ENCODE assay signal across 12 cellular contexts in the genomic region with DNA sequence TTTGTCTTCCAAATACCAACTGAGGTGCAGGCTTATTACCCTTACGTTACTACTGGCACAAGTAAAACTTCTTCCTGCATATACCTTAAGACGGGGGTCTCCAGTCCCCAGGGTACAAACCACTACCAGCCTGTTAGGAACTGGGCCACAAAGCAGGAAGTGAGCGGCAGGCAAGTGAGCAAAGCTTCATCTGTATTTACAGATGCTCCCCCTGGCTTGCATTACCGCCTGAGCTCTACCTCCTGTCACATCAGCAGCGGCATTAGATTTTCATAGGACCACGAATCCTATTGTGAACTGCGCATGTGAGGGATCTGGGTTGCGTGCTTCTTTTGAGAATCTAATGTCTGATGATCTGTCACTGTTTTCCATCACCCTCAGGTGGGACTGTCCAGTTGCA.
DNase-seq lines count a peak whose midpoint lies in the region; ATAC-seq, FAIRE-seq and TF ChIP-seq lines count a peak whose summit lies in the region.
"Had no signal": no experiment of that assay in that cellular context is flagged by ENCODE, and none has a peak within 500 bp of the region (broad histone marks: within the 10 kb centered on the region; RNA-seq: fewer than 3 reads in every experiment).

No MANE protein-coding gene starts in this region.

- TF ChIP-seq EP300 in stomach (IDR thresholded peaks at IDR 0.05): no peak

- CTCF ChIA-PET in activated CD8-positive, alpha-beta memory T cell treated with anti-CD3 and anti-CD28 coated beads, Interleukin-2, amount 10 ng/mL, durations not matched to agents 7 days and 5 days (lab: Charles Lee): interaction anchor here (0.8 to 2.5 kb wide), 8 partner anchors 12 to 418 kb away, joined by 3 to 7 read pairs (median 4); no protein-coding TSS in a partner anchor

- TF ChIP-seq POLR2A in stomach (IDR thresholded peaks at IDR 0.05) (no peak), H54 (IDR thresholded peaks at IDR 0.05; ENCODE audit: low read depth, low read length) (no peak)

- H2BK5ac ChIP-seq in mesendoderm (ENCODE audit: low read length): no peak overlapping the region

- intact Hi-C loops in stomach (cut with DNase I; ENCODE audit: low total_unique reads): no loop called here

- H2AK5ac ChIP-seq in mesendoderm (ENCODE audit: low read length): no peak overlapping the region

- H3K9ac ChIP-seq in DND-41 (ENCODE audit: low read depth, low read length) (no peak overlapping the region), Loucy (ENCODE audit: low read depth, low read length, poor library complexity, severe bottlenecking) (peak overlapping the region; percentile 64), mesendoderm (ENCODE audit: low read length) (no peak overlapping the region)

- DNase-seq in DND-41 (peak; percentile 66), mesendoderm (peak; percentile 51), stomach (no peak), H54 (ENCODE audit: insufficient read length, low spot score) (no peak), hypothalamus (lab: John Stamatoyannopoulos, UW) (no peak)
- DNase-seq in activated CD8-positive, alpha-beta memory T cell treated with anti-CD3 and anti-CD28 coated beads, Interleukin-2, amount 10 ng/mL, durations not matched to agents 7 days and 5 days: peak; percentile 56
- DNase-seq: head of caudate nucleus, NCI-H2107 had no signal

- TF ChIP-seq CTCF in DND-41 (IDR thresholded peaks at IDR 0.05; ENCODE audit: borderline replicate concordance, extremely low read depth, low read length, poor library complexity, severe bottlenecking) (peak; percentile 69), Loucy (conservative IDR thresholded peaks at IDR 0.05; ENCODE audit: low read length) (peak; percentile 66), stomach (IDR thresholded peaks at IDR 0.05) (no peak)

- H2AFZ ChIP-seq in DND-41 (ENCODE audit: low read depth, low read length) (no peak overlapping the region), Loucy (ENCODE audit: low read length) (no peak overlapping the region)

- no peak overlapping the region for H3K56ac ChIP-seq in mesendoderm (ENCODE audit: low read length)

- H3K79me1 ChIP-seq in mesendoderm (ENCODE audit: low read length): peaks cover 12% of the 10 kb centered on the region

- 0 out of 2 replicates have a peak overlapping the region, but pooled peaks have one; percentile 31 for H3K4me2 ChIP-seq in DND-41 (ENCODE audit: insufficient read depth, low read length)
- H3K4me2 ChIP-seq in Loucy (ENCODE audit: low read depth, low read length, poor library complexity, severe bottlenecking): peak overlapping the region; percentile 71
- H3K4me2 ChIP-seq in mesendoderm (ENCODE audit: low read length): no peak overlapping the region

- peak; percentile 79 for ATAC-seq in DND-41 (ENCODE audit: insufficient read depth, low read depth)
- peak; percentile 30 for ATAC-seq in activated CD8-positive, alpha-beta memory T cell treated with anti-CD3 and anti-CD28 coated beads, Interleukin-2, amount 10 ng/mL, durations not matched to agents 7 days and 5 days
- ATAC-seq in GM19035 (IDR thresholded peaks at IDR 0.05; ENCODE audit: unreplicated experiment): no peak

- H3K4me1 ChIP-seq in DND-41 (ENCODE audit: insufficient read depth, low read length) (peaks cover 46% of the 10 kb centered on the region), Loucy (ENCODE audit: insufficient read depth, low read length, poor library complexity, severe bottlenecking) (peaks cover 66% of the 10 kb centered on the region), mesendoderm (ENCODE audit: control insufficient read depth, low read depth, low read length) (no peaks in the 10 kb centered on the region), stomach (peaks cover 0 to 57% (median 31%) of the 10 kb centered on the region in 4 donors)

- peak overlapping the region; percentile 13 for H3K27ac ChIP-seq in DND-41 (ENCODE audit: low read length)
- no peak overlapping the region for H3K27ac ChIP-seq in mesendoderm (ENCODE audit: low read depth, low read length)
- H3K27ac ChIP-seq in stomach: peak overlapping the region in 1 of 5 donors; percentile 1

- H3K36me3 Mint-ChIP-seq in activated CD8-positive, alpha-beta memory T cell treated with anti-CD3 and anti-CD28 coated beads, Interleukin-2, amount 10 ng/mL, durations not matched to agents 7 days and 5 days: peaks cover 9% of the 10 kb centered on the region

- no CpG with 5 or more reads among the region's 8 CpGs for WGBS in mesendoderm (ENCODE audit: extremely low coverage, insufficient coverage, low lambda C conversion rate)
- WGBS in stomach, 5 donors: 77 to 89% (median 84%) methylated on average over 7 to 8 of the region's 8 CpGs

- H3K9me2 ChIP-seq in Loucy (replicated peaks; ENCODE audit: low read depth, low read length): no peaks in the 10 kb centered on the region

- FAIRE-seq in H54 (lab: Jason Lieb, UNC): no peak
- FAIRE-seq: bronchial epithelial cell had no signal

- H3K18ac ChIP-seq in mesendoderm (ENCODE audit: low read length): no peak overlapping the region

- no peak overlapping the region for H3K4me3 ChIP-seq in DND-41 (ENCODE audit: low read depth in 1 of 2, low read length in 2 of 2)
- H3K4me3 ChIP-seq in Loucy (ENCODE audit: low read length, poor library complexity, severe bottlenecking): peak overlapping the region; percentile 51
- H3K4me3 ChIP-seq in mesendoderm (ENCODE audit: low read length): no peak overlapping the region
- no peak overlapping the region for H3K4me3 ChIP-seq in stomach

- H2BK120ac ChIP-seq in mesendoderm (ENCODE audit: low read depth, low read length): no peak overlapping the region

- H3K4me1 Mint-ChIP-seq in activated CD8-positive, alpha-beta memory T cell treated with anti-CD3 and anti-CD28 coated beads, Interleukin-2, amount 10 ng/mL, durations not matched to agents 7 days and 5 days: peaks cover 52% of the 10 kb centered on the region

- no peaks in the 10 kb centered on the region for H3K36me3 ChIP-seq in DND-41 (ENCODE audit: insufficient read depth, low read length)
- H3K36me3 ChIP-seq in Loucy (ENCODE audit: insufficient read depth, low read length): no peaks in the 10 kb centered on the region
- H3K36me3 ChIP-seq in mesendoderm (ENCODE audit: control insufficient read depth, insufficient read depth, low read length): no peaks in the 10 kb centered on the region
- no peaks in the 10 kb centered on the region for H3K36me3 ChIP-seq in stomach

- peaks cover 16% of the 10 kb centered on the region for H3F3A ChIP-seq in Loucy (ENCODE audit: low read depth)

- H3K27me3 Mint-ChIP-seq in activated CD8-positive, alpha-beta memory T cell treated with anti-CD3 and anti-CD28 coated beads, Interleukin-2, amount 10 ng/mL, durations not matched to agents 7 days and 5 days: peaks cover 10% of the 10 kb centered on the region

- H3K4ac ChIP-seq in mesendoderm (ENCODE audit: low read depth, low read length): no peak overlapping the region

- no peak overlapping the region for H4K5ac ChIP-seq in mesendoderm (ENCODE audit: low read length)

- peak overlapping the region; percentile 61 for H3K27ac Mint-ChIP-seq in activated CD8-positive, alpha-beta memory T cell treated with anti-CD3 and anti-CD28 coated beads, Interleukin-2, amount 10 ng/mL, durations not matched to agents 7 days and 5 days

- no peak overlapping the region for H4K8ac ChIP-seq in mesendoderm (ENCODE audit: low read depth, low read length)

- no peak overlapping the region for H2BK15ac ChIP-seq in mesendoderm (replicated peaks; ENCODE audit: low read depth)

- H3K4me3 Mint-ChIP-seq in activated CD8-positive, alpha-beta memory T cell treated with anti-CD3 and anti-CD28 coated beads, Interleukin-2, amount 10 ng/mL, durations not matched to agents 7 days and 5 days: no peak overlapping the region
- H3K4me3 Mint-ChIP-seq: nephron had no signal

- H4K20me1 ChIP-seq in DND-41 (ENCODE audit: insufficient read depth, low read length) (peaks cover 24% of the 10 kb centered on the region), Loucy (ENCODE audit: insufficient read depth, low read length, poor library complexity, severe bottlenecking) (no peaks in the 10 kb centered on the region)

- no peaks in the 10 kb centered on the region for H3K9me3 Mint-ChIP-seq in activated CD8-positive, alpha-beta memory T cell treated with anti-CD3 and anti-CD28 coated beads, Interleukin-2, amount 10 ng/mL, durations not matched to agents 7 days and 5 days (ENCODE audit: low read depth)
- H3K9me3 Mint-ChIP-seq: nephron had no signal

- H3K23ac ChIP-seq in mesendoderm (ENCODE audit: low read length): no peak overlapping the region

- H3K79me2 ChIP-seq in DND-41 (ENCODE audit: insufficient read depth, low read length) (no peaks in the 10 kb centered on the region), Loucy (ENCODE audit: insufficient read depth, low read length) (peaks cover 12% of the 10 kb centered on the region; the same call in 1 of the 2 replicates), mesendoderm (ENCODE audit: control insufficient read depth, insufficient read depth, low read length) (peaks cover 1% of the 10 kb centered on the region)

- no peaks in the 10 kb centered on the region for H3K9me3 ChIP-seq in DND-41 (ENCODE audit: insufficient read depth, low read length, severe bottlenecking)
- no peaks in the 10 kb centered on the region for H3K9me3 ChIP-seq in Loucy (ENCODE audit: insufficient read depth, low read depth, low read length)
- H3K9me3 ChIP-seq in stomach: no peaks in the 10 kb centered on the region

- H3K27me3 ChIP-seq in DND-41 (ENCODE audit: insufficient read depth, low read length, poor library complexity) (no peaks in the 10 kb centered on the region), Loucy (ENCODE audit: insufficient read depth, low read length, poor library complexity, severe bottlenecking) (no peaks in the 10 kb centered on the region), mesendoderm (ENCODE audit: insufficient read depth, low read length, poor library complexity) (no peaks in the 10 kb centered on the region), stomach (no peaks in the 10 kb centered on the region)

Comparison
In these comparisons a context has a peak if more than half of its experiments do, and no peak if none do; other contexts are left out.
1. DNase-seq: peak in DND-41 (single experiment), activated CD8-positive, alpha-beta memory T cell treated with anti-CD3 and anti-CD28 coated beads, Interleukin-2, amount 10 ng/mL, durations not matched to agents 7 days and 5 days (single experiment) and mesendoderm (single experiment); none in stomach (single experiment), H54 (single experiment) and hypothalamus (0 of 51).
2. CTCF ChIP-seq: peak in DND-41 (single experiment) and Loucy (single experiment); none in stomach (0 of 7).